8 cellular contexts compared by ENCODE assay signal in genomic region chr3:50327943-50328691, GRCh38. TPM values are rescaled to one million over a fixed set of nuclear protein-coding genes. Genes with fewer than 3 reads are reported as not detected.
DNase-seq lines count a peak whose midpoint lies in the region; ATAC-seq and TF ChIP-seq lines count a peak whose summit lies in the region.

Gene TUSC2, minus strand, starts transcription at chr3:50328223. Its CDS starts 124 bp downstream, at chr3:50328099.

- H3K36me3 ChIP-seq in BE2C: peaks cover 24% of the 10 kb centered on the region
- H3K36me3 ChIP-seq in left lung: peaks cover 0 to 58% of the 10 kb centered on the region in 2 donors

- POLR2A ChIA-PET in activated CD4-positive, alpha-beta T cell treated with anti-CD3 and anti-CD28 coated beads, Interleukin-2, amount 10 ng/mL, durations not matched to agents 7 days and 5 days (lab: Charles Lee): interaction anchor here (0.7 to 1.9 kb wide), 2 partner anchors 9 to 224 kb away, joined by 4 to 11 read pairs; no protein-coding TSS in a partner anchor

- H3K9me3 ChIP-seq in BE2C: no peaks in the 10 kb centered on the region
- H3K9me3 ChIP-seq in left lung: no peaks in the 10 kb centered on the region

- CTCF ChIA-PET in activated CD4-positive, alpha-beta T cell treated with anti-CD3 and anti-CD28 coated beads, Interleukin-2, amount 10 ng/mL, durations not matched to agents 7 days and 5 days (lab: Charles Lee): interaction anchor here (0.6 to 2.9 kb wide), 9 partner anchors 9 to 121 kb away, joined by 3 to 14 read pairs (median 6); partner anchors contain the start of genes HYAL3, NAA80 and RASSF1

- no peaks in the 10 kb centered on the region for H3K4me1 ChIP-seq in BE2C
- H3K4me1 ChIP-seq in left lung: peaks cover 6 to 68% of the 10 kb centered on the region in 2 donors

- H3K4me3 ChIP-seq in BE2C (ENCODE audit: low read depth, low read length): peak within 1 kb of the TSS; percentile 77
- peak within 1 kb of the TSS; percentile 95 to 100 for H3K4me3 ChIP-seq in left lung

- peak; percentile 92 for DNase-seq in BE2C
- peak; percentile 90 for DNase-seq in GM19240 (ENCODE audit: insufficient read length, low spot score)
- peak; percentile 96 for DNase-seq in NCI-H69 (lab: John Stamatoyannopoulos, UW)
- DNase-seq in activated CD4-positive, alpha-beta T cell treated with anti-CD3 and anti-CD28 coated beads, Interleukin-2, amount 10 ng/mL, durations not matched to agents 7 days and 5 days: peak; percentile 97
- peak; percentile 97 for DNase-seq in dedifferentiated amniotic fluid mesenchymal stem cell (ENCODE audit: extremely low spot score)
- peak; percentile 97 for DNase-seq in left lung
- DNase-seq in stimulated activated CD4-positive, alpha-beta T cell treated with anti-CD3 and anti-CD28 coated beads, Interleukin-2, amount 100 ng/mL, for 48 hours: peak; percentile 92

- H3K27me3 Mint-ChIP-seq in activated CD4-positive, alpha-beta T cell treated with anti-CD3 and anti-CD28 coated beads, Interleukin-2, amount 10 ng/mL, durations not matched to agents 7 days and 5 days: no peaks in the 10 kb centered on the region

- no peaks in the 10 kb centered on the region for H3K9me3 Mint-ChIP-seq in activated CD4-positive, alpha-beta T cell treated with anti-CD3 and anti-CD28 coated beads, Interleukin-2, amount 10 ng/mL, durations not matched to agents 7 days and 5 days

- peak within 1 kb of the TSS; percentile 85 for H3K27ac Mint-ChIP-seq in activated CD4-positive, alpha-beta T cell treated with anti-CD3 and anti-CD28 coated beads, Interleukin-2, amount 10 ng/mL, durations not matched to agents 7 days and 5 days

- H3K27me3 ChIP-seq in BE2C (no peaks in the 10 kb centered on the region), left lung (no peaks in the 10 kb centered on the region)

- TF ChIP-seq CTCF in BE2C (IDR thresholded peaks at IDR 0.05; ENCODE audit: low read depth, low read length) (no peak), left lung (IDR thresholded peaks at IDR 0.05) (no peak)

- H3K4me1 Mint-ChIP-seq in activated CD4-positive, alpha-beta T cell treated with anti-CD3 and anti-CD28 coated beads, Interleukin-2, amount 10 ng/mL, durations not matched to agents 7 days and 5 days: peaks cover 30% of the 10 kb centered on the region

- ATAC-seq in HG03460 (IDR thresholded peaks at IDR 0.05; ENCODE audit: unreplicated experiment) (peak; percentile 80), left lung (peak; percentile 93)

- peak within 1 kb of the TSS; percentile 59 to 84 for H3K27ac ChIP-seq in left lung

- H3K4me3 Mint-ChIP-seq in activated CD4-positive, alpha-beta T cell treated with anti-CD3 and anti-CD28 coated beads, Interleukin-2, amount 10 ng/mL, durations not matched to agents 7 days and 5 days: peak within 1 kb of the TSS; percentile 84

- peaks cover 34% of the 10 kb centered on the region for H3K36me3 Mint-ChIP-seq in activated CD4-positive, alpha-beta T cell treated with anti-CD3 and anti-CD28 coated beads, Interleukin-2, amount 10 ng/mL, durations not matched to agents 7 days and 5 days (ENCODE audit: low read depth)

- intact Hi-C loops in left lung (cut with DNase I): no loop called here

RNA-seq across cellular contexts. Expression of gene TUSC2, which starts in this region (rescaled TPM):
- polyA plus RNA-seq in BE2C (2012; ENCODE audit: insufficient read depth, insufficient read length, low read depth): 72.1 TPM
- total RNA-seq in activated CD4-positive, alpha-beta T cell treated with anti-CD3 and anti-CD28 coated beads, Interleukin-2, amount 10 ng/mL, durations not matched to agents 7 days and 5 days: 10 to 100 TPM; 16.1 to 17.7 TPM
- 10 to 100 TPM; 27.8 to 29.6 TPM for total RNA-seq in left lung

Comparison
In these comparisons a context has a peak if more than half of its experiments do, and no peak if none do; other contexts are left out.
1. Peak in every context shown above with its lines: DNase-seq, ATAC-seq, H3K4me3 ChIP-seq and H3K27ac ChIP-seq.